21 cellular contexts compared by ENCODE assay signal in the genomic region with DNA sequence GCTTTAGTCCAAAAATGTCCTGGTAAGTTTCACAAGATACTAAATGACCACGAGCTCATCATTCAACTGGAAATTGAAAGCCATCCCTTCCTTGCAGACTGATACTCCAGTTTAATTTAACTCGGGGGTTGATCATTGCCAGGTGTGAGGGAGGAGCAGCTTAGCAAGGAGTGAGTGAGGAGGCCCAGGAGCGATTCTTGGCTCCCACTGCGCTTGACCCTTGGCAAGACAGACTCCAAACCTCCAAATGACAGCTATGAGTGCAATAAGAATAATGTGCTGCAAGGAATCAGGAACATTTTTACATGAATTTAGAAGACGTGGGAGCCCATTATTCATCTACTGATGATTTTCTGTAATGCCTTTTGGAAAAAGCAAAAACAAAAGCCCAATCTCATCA.
DNase-seq lines count a peak whose midpoint lies in the region; ATAC-seq and TF ChIP-seq lines count a peak whose summit lies in the region.
"Had no signal": no experiment of that assay in that cellular context is flagged by ENCODE, and none has a peak within 500 bp of the region (broad histone marks: within the 10 kb centered on the region; RNA-seq: fewer than 3 reads in every experiment).

No MANE protein-coding gene starts in this region.

- no peak for TF ChIP-seq POLR2A in stomach (IDR thresholded peaks at IDR 0.05)

- H3K9me3 ChIP-seq in GM23248 (ENCODE audit: low read depth) (no peaks in the 10 kb centered on the region), stomach (no peaks in the 10 kb centered on the region)
- H3K9me3 ChIP-seq: body of pancreas, esophagus squamous epithelium, suprapubic skin had no signal

- H3K36me3 ChIP-seq in GM23248 (ENCODE audit: low read depth) = peaks cover 78% of the 10 kb centered on the region
- H3K36me3 ChIP-seq in stomach = peaks cover 0 to 41% (median 22%) of the 10 kb centered on the region in 4 donors

- TF ChIP-seq EP300 in stomach (IDR thresholded peaks at IDR 0.05) = no peak

- no peak for ATAC-seq in left lobe of liver
- ATAC-seq: body of pancreas; HepG2; naive thymus-derived CD8-positive, alpha-beta T cell had no signal

- H3K4me1 ChIP-seq in GM23248 (ENCODE audit: insufficient read depth) = peaks cover 22% of the 10 kb centered on the region
- H3K4me1 ChIP-seq in stomach = peaks cover 0 to 18% (median 7%) of the 10 kb centered on the region in 4 donors
- H3K4me1 ChIP-seq: body of pancreas had no signal

- no peak overlapping the region for H2AFZ ChIP-seq in GM23248

- no peaks in the 10 kb centered on the region for H4K20me1 ChIP-seq in GM23248 (ENCODE audit: insufficient read depth)

- H3K27ac ChIP-seq in GM23248 (peak overlapping the region; percentile 75), stomach (peak overlapping the region in 3 of 5 donors; percentile 8 to 59 (median 10))
- H3K27ac ChIP-seq: body of pancreas, suprapubic skin had no signal

- intact Hi-C loops in stomach (cut with DNase I; ENCODE audit: low total_unique reads) = no loop called here

- H3K9ac ChIP-seq in GM23248 = peak overlapping the region; percentile 40

- H3K27me3 ChIP-seq in GM23248 (replicated peaks; ENCODE audit: insufficient read depth) (no peaks in the 10 kb centered on the region), stomach (peaks cover 0 to 6% (median 0%) of the 10 kb centered on the region in 3 donors)
- H3K27me3 ChIP-seq: body of pancreas, esophagus squamous epithelium, suprapubic skin had no signal

- peak overlapping the region; percentile 16 for H3K4me2 ChIP-seq in GM23248 (ENCODE audit: unreplicated experiment)

- DNase-seq in GM23248 = peak; percentile 58
- DNase-seq in astrocyte of the spinal cord (ENCODE audit: low read depth, low spot score) = peak; percentile 21
- DNase-seq in kidney glomerular epithelial cell (lab: John Stamatoyannopoulos, UW) = peak; percentile 17
- no peak for DNase-seq in stomach
- DNase-seq in left lobe of liver (ENCODE audit: low spot score) = no peak
- DNase-seq in stimulated activated naive CD4-positive, alpha-beta T cell (lab: John Stamatoyannopoulos, UW) = no peak
- DNase-seq in SIG-M5 (lab: John Stamatoyannopoulos, UW) = no peak
- DNase-seq: activated CD4-positive, CD25-positive, alpha-beta regulatory T cell treated with anti-CD3 and anti-CD28 coated beads, Interleukin-2, amount 50 U/mL, for 72 hours; activated gamma-delta T cell treated with Interleukin-2 at 50 U/mL for 16 hours; body of pancreas; DMS 273 treated with DMSO at 0.1 percent for 48 hours; esophagus squamous epithelium; HFFc6; MM.1S; naive thymus-derived CD8-positive, alpha-beta T cell; NCI-H187; NCI-H446; SHP77 treated with DMSO at 0.1 percent for 48 hours; stimulated activated CD4-positive, alpha-beta T cell treated with anti-CD3 and anti-CD28 coated beads, Interleukin-2, amount 100 ng/mL, for 24 hours had no signal

- 7 to 13% methylated on average over 5 of the region's 5 CpGs for WGBS in GM23248 (ENCODE audit: low coverage in 1 of 2, low lambda C conversion rate in 2 of 2, missing lambda C conversion rate in 2 of 2), 2 experiments
- 57 to 71% (median 67%) methylated on average over 5 of the region's 5 CpGs for WGBS in stomach, 5 donors

- in situ Hi-C loops in GM23248 (cut with MboI) = loop anchor here (25.0 kb wide), 1 partner anchor 123 kb away; no protein-coding TSS in a partner anchor
- in situ Hi-C loops in astrocyte of the spinal cord (cut with HindIII; ENCODE audit: low sequenced_read_pairs) = no loop called here

- H3K79me2 ChIP-seq in GM23248 (ENCODE audit: insufficient read depth) = peaks cover 19% of the 10 kb centered on the region; the same call in 1 of the 2 replicates

- peaks cover 91% of the 10 kb centered on the region for H3F3A ChIP-seq in GM23248 (ENCODE audit: insufficient read depth)

- TF ChIP-seq CTCF in astrocyte of the spinal cord (IDR thresholded peaks at IDR 0.05; ENCODE audit: low read depth, low read length) (no peak), stomach (IDR thresholded peaks at IDR 0.05) (no peak)

- no peaks in the 10 kb centered on the region for H3K9me2 ChIP-seq in GM23248 (ENCODE audit: insufficient read depth)

- H3K4me3 ChIP-seq in GM23248 = 0 out of 2 replicates have a peak overlapping the region, but pooled peaks have one; percentile 4
- no peak overlapping the region for H3K4me3 ChIP-seq in astrocyte of the spinal cord (ENCODE audit: low read depth, low read length)
- H3K4me3 ChIP-seq in stomach = no peak overlapping the region
- H3K4me3 ChIP-seq: body of pancreas, esophagus squamous epithelium, suprapubic skin had no signal

Comparison
In these comparisons a context has a peak if more than half of its experiments do, and no peak if none do; other contexts are left out.
1. DNase-seq: peak in GM23248 (single experiment), astrocyte of the spinal cord (single experiment) and kidney glomerular epithelial cell (single experiment); none in stomach (single experiment), left lobe of liver (single experiment), stimulated activated naive CD4-positive, alpha-beta T cell (0 of 6) and SIG-M5 (single experiment).